In the genomic region with DNA sequence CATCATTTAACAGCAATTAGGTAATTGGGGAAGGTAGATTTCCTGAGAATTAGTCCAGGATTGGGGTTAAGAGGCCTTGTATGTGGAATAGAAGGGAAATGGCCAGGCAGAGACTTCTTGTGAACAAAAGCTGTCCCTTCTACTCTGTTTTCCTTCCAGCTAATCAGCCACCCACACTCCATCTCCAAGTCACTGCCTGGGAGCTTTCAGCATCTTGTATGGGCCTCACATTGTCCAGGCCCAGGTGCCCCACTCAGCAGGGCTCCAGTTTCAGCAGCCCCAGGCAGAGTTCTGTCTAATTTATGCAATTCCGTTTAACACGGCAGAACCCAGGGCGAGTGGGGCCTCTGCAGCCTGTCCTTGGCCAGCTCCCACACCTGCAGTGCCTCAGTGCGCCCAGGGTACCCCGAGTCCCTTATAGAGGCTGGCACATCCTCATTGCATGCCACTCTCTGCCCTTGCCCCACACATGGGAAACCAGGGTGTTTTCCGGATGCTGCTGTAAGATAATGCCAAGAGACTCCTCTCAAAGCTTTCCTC, we compare ENCODE assay signal across 26 cellular contexts.
"Had no signal": no experiment of that assay in that cellular context is flagged by ENCODE, and none has a peak within 500 bp of the region (broad histone marks: within the 10 kb centered on the region; RNA-seq: fewer than 3 reads in every experiment).

No MANE protein-coding gene starts in this region.

- H3K9me3 Mint-ChIP-seq: activated T-cell treated with anti-CD3 and anti-CD28 coated beads, Interleukin-2, amount 50 U/mL, for 24 hours; activated T-helper 17 cell treated with anti-CD3 and anti-CD28 coated beads, Interleukin-2, amount 50 U/mL, for 72 hours; dendritic cell treated with granulocyte-macrophage colony-stimulating factor and Interleukin-4, amounts not matched to agents 40 ng/mL and 50 ng/mL, for 4 days; T-helper 1 cell treated with Interleukin-12 subunit alpha and Interleukin-12 subunit beta and Interleukin-4 antibody, amounts not matched to agents 30 μg/mL and 1 μg/mL, for 36 hours had no signal

- DNase-seq: activated CD4-positive, alpha-beta T cell treated with anti-CD3 and anti-CD28 coated beads for 48 hours; activated CD4-positive, alpha-beta T cell treated with anti-CD3 and anti-CD28 coated beads, Interleukin-2, amount 50 U/mL, for 48 hours; activated CD8-positive, alpha-beta memory T cell treated with anti-CD3 and anti-CD28 coated beads, Interleukin-2, amount 50 U/mL, for 4 hours; activated gamma-delta T cell treated with Interleukin-2 at 50 U/mL for 16 hours; activated naive CD4-positive, alpha-beta T cell treated with anti-CD3 and anti-CD28 coated beads, Interleukin-2, amount 50 U/mL, for 16 hours; activated T-cell treated with anti-CD3 and anti-CD28 coated beads, Interleukin-2, amount 50 U/mL, for 24 hours; amniotic stem cell; central memory CD4-positive, alpha-beta T cell; foreskin keratinocyte; left cardiac atrium; left ventricle myocardium superior; occipital lobe; right cardiac atrium; spleen; stimulated activated naive CD4-positive, alpha-beta T cell treated with Interleukin-2 at 50 U/mL for 16 hours; T-helper 9 cell had no signal

- H3K36me3 ChIP-seq: esophagus muscularis mucosa, spleen, tibial nerve, vagina had no signal

- H3K27ac Mint-ChIP-seq: activated T-cell treated with anti-CD3 and anti-CD28 coated beads, Interleukin-2, amount 50 U/mL, for 24 hours; activated T-helper 17 cell treated with anti-CD3 and anti-CD28 coated beads, Interleukin-2, amount 50 U/mL, for 72 hours; dendritic cell treated with granulocyte-macrophage colony-stimulating factor and Interleukin-4, amounts not matched to agents 40 ng/mL and 50 ng/mL, for 4 days; T-helper 1 cell treated with Interleukin-12 subunit alpha and Interleukin-12 subunit beta and Interleukin-4 antibody, amounts not matched to agents 30 μg/mL and 1 μg/mL, for 36 hours had no signal

- H3K4me1 ChIP-seq: esophagus muscularis mucosa, foreskin keratinocyte, parathyroid adenoma, spleen, tibial nerve, vagina had no signal

- ATAC-seq: activated CD4-positive, CD25-positive, alpha-beta regulatory T cell treated with anti-CD3 and anti-CD28 coated beads, Interleukin-2, amount 50 U/mL, for 24 hours; activated T-helper 17 cell treated with anti-CD3 and anti-CD28 coated beads, Interleukin-2, amount 50 U/mL, for 72 hours; foreskin keratinocyte; left cardiac atrium; left ventricle myocardium superior; right cardiac atrium had no signal

- H3K4me3 Mint-ChIP-seq: activated T-cell treated with anti-CD3 and anti-CD28 coated beads, Interleukin-2, amount 50 U/mL, for 24 hours; activated T-helper 17 cell treated with anti-CD3 and anti-CD28 coated beads, Interleukin-2, amount 50 U/mL, for 72 hours; dendritic cell treated with granulocyte-macrophage colony-stimulating factor and Interleukin-4, amounts not matched to agents 40 ng/mL and 50 ng/mL, for 4 days; nephron; T-helper 1 cell treated with Interleukin-12 subunit alpha and Interleukin-12 subunit beta and Interleukin-4 antibody, amounts not matched to agents 30 μg/mL and 1 μg/mL, for 36 hours had no signal

- H3K27ac ChIP-seq: esophagus muscularis mucosa, foreskin keratinocyte, parathyroid adenoma, spleen, tibial nerve, vagina, VCaP had no signal

- H3K27me3 ChIP-seq: foreskin keratinocyte, vagina had no signal

- H3K9me3 ChIP-seq: esophagus muscularis mucosa, spleen, vagina had no signal

- H3K4me3 ChIP-seq: esophagus muscularis mucosa, spleen, tibial nerve, vagina had no signal

- H3K9ac ChIP-seq: parathyroid adenoma had no signal

- H3K79me2 ChIP-seq: parathyroid adenoma had no signal

- H3K4me1 Mint-ChIP-seq: activated T-helper 17 cell treated with anti-CD3 and anti-CD28 coated beads, Interleukin-2, amount 50 U/mL, for 72 hours had no signal

- H2AFZ ChIP-seq: parathyroid adenoma had no signal
